ENCODE assay signal across 18 cellular contexts in genomic region chr7:44537442-44537841, GRCh38. TPM values are rescaled to one million over a fixed set of nuclear protein-coding genes. Genes with fewer than 3 reads are reported as not detected.
DNase-seq lines count a peak whose midpoint lies in the region; ATAC-seq, FAIRE-seq and TF ChIP-seq lines count a peak whose summit lies in the region.
"Had no signal": no experiment of that assay in that cellular context is flagged by ENCODE, and none has a peak within 500 bp of the region (broad histone marks: within the 10 kb centered on the region; RNA-seq: fewer than 3 reads in every experiment).

No MANE protein-coding gene starts in this region.

- H2AFZ ChIP-seq in K562 (ENCODE audit: low read depth, low read length), result no peak overlapping the region

- no peaks in the 10 kb centered on the region for H3K79me2 ChIP-seq in K562 (ENCODE audit: control insufficient read depth, insufficient read depth, low read length)

- peaks cover 3 to 53% of the 10 kb centered on the region in 2 experiments; a peak in 4 of 5 replicates for H3K4me1 ChIP-seq in K562 (replicated peaks in 1 of 2; ENCODE audit: control insufficient read depth in 2 of 2, insufficient read depth in 2 of 2, low read length in 2 of 2)
- H3K4me1 ChIP-seq in liver (ENCODE audit: control insufficient read depth in 4 of 4, insufficient read depth in 4 of 4, low read length in 3 of 4), result peaks cover 5 to 60% (median 36%) of the 10 kb centered on the region in 4 donors
- peaks cover 0 to 60% (median 31%) of the 10 kb centered on the region in 5 donors for H3K4me1 ChIP-seq in subcutaneous abdominal adipose tissue (ENCODE audit: control insufficient read depth in 5 of 5, insufficient read depth in 5 of 5, low read length in 5 of 5)

- no peak for TF ChIP-seq EP300 in K562 (IDR thresholded peaks at IDR 0.05; ENCODE audit: low read length)

- POLR2A ChIA-PET in K562 (lab: Yijun Ruan, JAX), result interaction anchor here (0.6 to 0.9 kb wide), 2 partner anchors 19 to 67 kb away, joined by 3 read pairs; no protein-coding TSS in a partner anchor

- no TSS peak for BruUV-seq in K562 (replicated peaks; lab: Mats Ljungman, UMichigan)

- no peaks in the 10 kb centered on the region for H4K20me1 ChIP-seq in K562 (replicated peaks; ENCODE audit: control insufficient read depth, insufficient read depth, low read length)
- H4K20me1 ChIP-seq: BLaER1 treated with 17β-estradiol and CSF1 and Interleukin-3, amounts not matched to agents 10 nM and 100 nM had no signal

- H3K9ac ChIP-seq in K562 (ENCODE audit: insufficient read depth in 1 of 2, low read depth in 2 of 2, low read length in 2 of 2) (0 out of 4 replicates have a peak overlapping the region, but pooled peaks of 1 of the 2 experiments have one; percentile 68), liver (ENCODE audit: low read depth in 1 of 2, low read length in 2 of 2) (peak overlapping the region in 1 of 2 donors; percentile 66), subcutaneous abdominal adipose tissue (ENCODE audit: low read length in 5 of 5) (no peak overlapping the region)
- H3K9ac ChIP-seq: BLaER1 treated with 17β-estradiol and CSF1 and Interleukin-3, amounts not matched to agents 10 nM and 100 nM had no signal

- CTCF ChIA-PET in K562 (lab: Yijun Ruan, JAX; ENCODE audit: low intra/inter-chr PET ratio), result no interaction called here

- H3K9me3 ChIP-seq in K562 (replicated peaks; ENCODE audit: control insufficient read depth, insufficient read depth, low read depth, low read length) (no peaks in the 10 kb centered on the region), liver (ENCODE audit: control insufficient read depth in 4 of 4, low read length in 3 of 4) (no peaks in the 10 kb centered on the region), subcutaneous abdominal adipose tissue (ENCODE audit: control insufficient read depth in 5 of 5, low read length in 5 of 5) (no peaks in the 10 kb centered on the region)
- H3K9me3 ChIP-seq: BLaER1 treated with 17β-estradiol and CSF1 and Interleukin-3, amounts not matched to agents 10 nM and 100 nM had no signal

- no peak for FAIRE-seq in K562 (lab: Jason Lieb, UNC)
- FAIRE-seq: GM12891, GM19239, H54 had no signal

- H3K27me3 ChIP-seq in K562 (ENCODE audit: control insufficient read depth in 2 of 2, insufficient read depth in 2 of 2, low read length in 2 of 2) (no peaks in the 10 kb centered on the region), liver (ENCODE audit: control insufficient read depth in 4 of 4, insufficient read depth in 4 of 4, low read length in 3 of 4) (no peaks in the 10 kb centered on the region), subcutaneous abdominal adipose tissue (ENCODE audit: control insufficient read depth in 5 of 5, insufficient read depth in 4 of 5, low read length in 5 of 5) (no peaks in the 10 kb centered on the region)
- H3K27me3 ChIP-seq: BLaER1 treated with 17β-estradiol and CSF1 and Interleukin-3, amounts not matched to agents 10 nM and 100 nM had no signal

- no peaks in the 10 kb centered on the region for H3K9me1 ChIP-seq in K562 (ENCODE audit: control insufficient read depth, insufficient read depth, low read length)

- H3K4me3 ChIP-seq in K562 (no peak overlapping the region), liver (ENCODE audit: low read depth in 1 of 3, low read length in 3 of 3) (peak overlapping the region; percentile 35 to 65 (median 63)), subcutaneous abdominal adipose tissue (ENCODE audit: low read depth in 1 of 5, low read length in 5 of 5) (no peak overlapping the region)
- H3K4me3 ChIP-seq: BLaER1 treated with 17β-estradiol and CSF1 and Interleukin-3, amounts not matched to agents 10 nM and 100 nM had no signal

- no peak for TF ChIP-seq RAD21 in K562 (CRISPR knock-in tag; conservative IDR thresholded peaks at IDR 0.05 in 1 of 2, IDR thresholded peaks at IDR 0.05 in 1 of 2)
- no peak for TF ChIP-seq RAD21 in liver (IDR thresholded peaks at IDR 0.05)

- H3K36me3 ChIP-seq in K562 (ENCODE audit: control insufficient read depth, insufficient read depth, low read length) (no peaks in the 10 kb centered on the region), liver (ENCODE audit: control insufficient read depth in 4 of 4, insufficient read depth in 3 of 4, low read depth in 1 of 4, low read length in 3 of 4) (peaks cover 0 to 16% (median 11%) of the 10 kb centered on the region in 4 donors), subcutaneous abdominal adipose tissue (ENCODE audit: control insufficient read depth in 5 of 5, insufficient read depth in 5 of 5, low read length in 5 of 5) (no peaks in the 10 kb centered on the region)
- H3K36me3 ChIP-seq: BLaER1 treated with 17β-estradiol and CSF1 and Interleukin-3, amounts not matched to agents 10 nM and 100 nM had no signal

- no peak overlapping the region for H3K27ac ChIP-seq in K562 (ENCODE audit: extremely low read depth, low read depth, low read length)
- H3K27ac ChIP-seq in liver (ENCODE audit: low read depth in 1 of 2, low read length in 2 of 2), result peak overlapping the region; percentile 16 to 29
- H3K27ac ChIP-seq in subcutaneous abdominal adipose tissue (ENCODE audit: low read depth, low read length), result peak overlapping the region; percentile 74
- H3K27ac ChIP-seq: 22Rv1; BLaER1 treated with 17β-estradiol and CSF1 and Interleukin-3, amounts not matched to agents 10 nM and 100 nM had no signal

- intact Hi-C loops in K562 (cut with micrococcal nuclease), result no loop called here

- in situ Hi-C loops in K562 (cut with MboI), result no loop called here

- peak; percentile 55 for DNase-seq in activated effector memory CD4-positive, alpha-beta T cell treated with anti-CD3 and anti-CD28 coated beads, Interleukin-2, amount 50 U/mL, for 16 hours
- no peak for DNase-seq in activated effector memory CD4-positive, alpha-beta T cell treated with Interleukin-2 at 50 U/mL for 16 hours
- DNase-seq in K562 (ENCODE audit: extremely low read depth in 1 of 4, low spot score in 3 of 4), result no peak
- DNase-seq in AG08396 (ENCODE audit: low spot score), result no peak
- DNase-seq: CD4-positive, CD25-positive, alpha-beta regulatory T cell; DMS79 had no signal

- H3K4me2 ChIP-seq in K562 (ENCODE audit: insufficient read depth, low read length), result no peak overlapping the region
- H3K4me2 ChIP-seq: BLaER1 treated with 17β-estradiol and CSF1 and Interleukin-3, amounts not matched to agents 10 nM and 100 nM had no signal

- ATAC-seq in K562 (no peak), SK-N-SH treated with all-trans-retinoic acid at 6 μM for 48 hours (no peak), GM21515 (IDR thresholded peaks at IDR 0.05; ENCODE audit: unreplicated experiment) (no peak)

- WGBS in K562 (ENCODE audit: insufficient coverage, low coverage, missing lambda C conversion rate), result 47% methylated on average over 6 of the region's 6 CpGs
- WGBS in liver, result 74% methylated on average over 6 of the region's 6 CpGs

- no peak for TF ChIP-seq POLR2A in K562 (conservative IDR thresholded peaks at IDR 0.05)

- no peak for TF ChIP-seq CTCF in K562 (IDR thresholded peaks at IDR 0.05 in 2 of 3, conservative IDR thresholded peaks at IDR 0.05 in 1 of 3; ENCODE audit: insufficient read depth in 2 of 3, low read depth in 1 of 3, low read length in 3 of 3)
- TF ChIP-seq CTCF in liver (IDR thresholded peaks at IDR 0.05; ENCODE audit: low read depth, low read length, missing input control), result no peak

RNA-seq across cellular contexts. Expression of gene NPC1L1, which starts 3.7 kb away (rescaled TPM):
- 0.26 and 0.81 TPM in 2 replicates for total RNA-seq in K562 (2011; cell fraction: chromatin; rRNA removed; ENCODE audit: low replicate concordance)
- 0.33 and 0.39 TPM in 2 replicates for total RNA-seq in K562 (2011; cell fraction: nucleolus; rRNA removed)
- 0.15 and 0.37 TPM in 2 replicates for total RNA-seq in K562 (2011; cell fraction: nucleoplasm; rRNA removed)
- total RNA-seq in K562 (2014; rRNA removed) (0.18 TPM in 1 of 2 replicates, not detected in the other), K562 (2014; rRNA removed; fragmentation: Illumina TruSeq; extraction: Trizol) (not detected in 2 replicates), K562 (2015; rRNA removed; fragmentation: Illumina TruSeq; extraction: Trizol) (not detected in 2 replicates), K562 (2021) (0.02 and 0.07 TPM in 2 replicates), liver (10 to 100 TPM in 1 of 2 donors, 1 to 10 TPM in 1; 7.2 to 16.4 TPM)
- polyA plus RNA-seq in K562 (2011; rRNA removed) (0.08 and 0.14 TPM in 2 replicates), K562 (2014; fragmentation: Illumina TruSeq; extraction: Trizol) (0.01 and 0.06 TPM in 2 replicates), K562 (2014; fragmentation: Nextera tagmentation; extraction: Ambion mirVana) (not detected), K562 (2014; rRNA removed) (0.07 TPM in 1 of 2 replicates, not detected in the other), liver (10 to 100 TPM; 14.2 to 22.1 TPM)
- polyA plus RNA-seq in K562 (2011; cell fraction: cytosol; rRNA removed), result 0.10 and 0.18 TPM in 2 replicates
- polyA plus RNA-seq in K562 (2011; cell fraction: nucleus; rRNA removed), result 0.74 and 1.1 TPM in 2 replicates
- polyA plus RNA-seq in K562 (2012), result 0.08 and 0.11 TPM in 2 replicates
- 0.06 and 0.11 TPM in 2 replicates for polyA minus RNA-seq in K562 (2011; rRNA and poly(A)+ RNA removed)
- not detected in 2 replicates for polyA minus RNA-seq in K562 (2011; cell fraction: cytosol; rRNA and poly(A)+ RNA removed)
- polyA minus RNA-seq in K562 (2011; cell fraction: nucleus; rRNA and poly(A)+ RNA removed), result 0.13 and 0.44 TPM in 2 replicates
- total RNA-seq: A673, G401 had no signal
- polyA plus RNA-seq: IgD-negative memory B cell had no signal

RNA-seq across cellular contexts. Expression of gene DDX56, which starts 36.3 kb away (rescaled TPM):
- 104 and 320 TPM in 2 replicates for total RNA-seq in K562 (2011; cell fraction: chromatin; rRNA removed; ENCODE audit: low replicate concordance)
- total RNA-seq in K562 (2011; cell fraction: nucleolus; rRNA removed), result 229 and 246 TPM in 2 replicates
- total RNA-seq in K562 (2011; cell fraction: nucleoplasm; rRNA removed), result 121 and 141 TPM in 2 replicates
- total RNA-seq in K562 (2014; rRNA removed) (102 and 133 TPM in 2 replicates), K562 (2014; rRNA removed; fragmentation: Illumina TruSeq; extraction: Trizol) (91.2 and 103 TPM in 2 replicates), K562 (2015; rRNA removed; fragmentation: Illumina TruSeq; extraction: Trizol) (89.1 and 90.8 TPM in 2 replicates), K562 (2021) (145 and 155 TPM in 2 replicates), liver (10 to 100 TPM; 24.3 to 42.1 TPM)
- polyA plus RNA-seq in K562 (2011; rRNA removed) (110 and 120 TPM in 2 replicates), K562 (2014; fragmentation: Illumina TruSeq; extraction: Trizol) (114 and 133 TPM in 2 replicates), K562 (2014; fragmentation: Nextera tagmentation; extraction: Ambion mirVana) (10 to 100 TPM; 33.0 to 45.2 TPM), K562 (2014; rRNA removed) (96.7 and 109 TPM in 2 replicates), liver (10 to 100 TPM; 31.1 to 32.6 TPM)
- polyA plus RNA-seq in K562 (2011; cell fraction: cytosol; rRNA removed), result 100 and 136 TPM in 2 replicates
- 265 and 309 TPM in 2 replicates for polyA plus RNA-seq in K562 (2011; cell fraction: nucleus; rRNA removed)
- 122 and 135 TPM in 2 replicates for polyA plus RNA-seq in K562 (2012)
- polyA minus RNA-seq in K562 (2011; rRNA and poly(A)+ RNA removed), result 74.9 and 101 TPM in 2 replicates
- polyA minus RNA-seq in K562 (2011; cell fraction: cytosol; rRNA and poly(A)+ RNA removed), result 38.9 and 72.1 TPM in 2 replicates
- polyA minus RNA-seq in K562 (2011; cell fraction: nucleus; rRNA and poly(A)+ RNA removed), result 84.7 and 97.7 TPM in 2 replicates

RNA-seq across cellular contexts. Expression of gene TMED4, which starts 44.6 kb away (rescaled TPM):
- total RNA-seq in K562 (2011; cell fraction: chromatin; rRNA removed; ENCODE audit: low replicate concordance), result 87.6 and 130 TPM in 2 replicates
- total RNA-seq in K562 (2011; cell fraction: nucleolus; rRNA removed), result 122 and 140 TPM in 2 replicates
- total RNA-seq in K562 (2011; cell fraction: nucleoplasm; rRNA removed), result 150 and 206 TPM in 2 replicates
- total RNA-seq in K562 (2014; rRNA removed) (40.0 and 53.8 TPM in 2 replicates), K562 (2014; rRNA removed; fragmentation: Illumina TruSeq; extraction: Trizol) (40.6 and 42.1 TPM in 2 replicates), K562 (2015; rRNA removed; fragmentation: Illumina TruSeq; extraction: Trizol) (43.8 and 44.3 TPM in 2 replicates), K562 (2021) (44.5 and 44.6 TPM in 2 replicates), liver (10 to 100 TPM; 46.5 to 97.1 TPM)
- polyA plus RNA-seq in K562 (2011; rRNA removed) (64.0 and 75.5 TPM in 2 replicates), K562 (2014; fragmentation: Illumina TruSeq; extraction: Trizol) (40.5 and 44.2 TPM in 2 replicates), K562 (2014; fragmentation: Nextera tagmentation; extraction: Ambion mirVana) (10 to 100 TPM; 20.3 to 23.1 TPM), K562 (2014; rRNA removed) (55.3 and 56.4 TPM in 2 replicates), liver (10 to 100 TPM; 26.9 to 47.4 TPM)
- polyA plus RNA-seq in K562 (2011; cell fraction: cytosol; rRNA removed), result 83.9 and 104 TPM in 2 replicates
- 84.1 and 90.2 TPM in 2 replicates for polyA plus RNA-seq in K562 (2011; cell fraction: nucleus; rRNA removed)
- polyA plus RNA-seq in K562 (2012), result 39.4 and 67.4 TPM in 2 replicates
- 49.9 and 50.1 TPM in 2 replicates for polyA minus RNA-seq in K562 (2011; rRNA and poly(A)+ RNA removed)
- 32.8 and 44.1 TPM in 2 replicates for polyA minus RNA-seq in K562 (2011; cell fraction: cytosol; rRNA and poly(A)+ RNA removed)
- polyA minus RNA-seq in K562 (2011; cell fraction: nucleus; rRNA and poly(A)+ RNA removed), result 32.0 and 44.2 TPM in 2 replicates

RNA-seq across cellular contexts. Expression of gene NUDCD3, which starts 47.0 kb away (rescaled TPM):
- 63.6 and 73.8 TPM in 2 replicates for total RNA-seq in K562 (2011; cell fraction: chromatin; rRNA removed; ENCODE audit: low replicate concordance)
- 37.4 and 47.0 TPM in 2 replicates for total RNA-seq in K562 (2011; cell fraction: nucleolus; rRNA removed)
- total RNA-seq in K562 (2011; cell fraction: nucleoplasm; rRNA removed), result 50.4 and 63.1 TPM in 2 replicates
- total RNA-seq in K562 (2014; rRNA removed) (38.9 and 44.2 TPM in 2 replicates), K562 (2014; rRNA removed; fragmentation: Illumina TruSeq; extraction: Trizol) (34.1 and 34.5 TPM in 2 replicates), K562 (2015; rRNA removed; fragmentation: Illumina TruSeq; extraction: Trizol) (32.2 and 36.5 TPM in 2 replicates), K562 (2021) (64.2 and 67.5 TPM in 2 replicates), liver (10 to 100 TPM; 22.1 to 30.7 TPM)
- polyA plus RNA-seq in K562 (2011; rRNA removed) (44.1 and 48.8 TPM in 2 replicates), K562 (2014; fragmentation: Illumina TruSeq; extraction: Trizol) (36.6 and 42.6 TPM in 2 replicates), K562 (2014; fragmentation: Nextera tagmentation; extraction: Ambion mirVana) (10 to 100 TPM; 24.8 to 51.1 TPM), K562 (2014; rRNA removed) (33.2 and 37.9 TPM in 2 replicates), liver (10 to 100 TPM; 15.4 to 26.4 TPM)
- 31.6 and 43.3 TPM in 2 replicates for polyA plus RNA-seq in K562 (2011; cell fraction: cytosol; rRNA removed)
- 40.4 and 53.9 TPM in 2 replicates for polyA plus RNA-seq in K562 (2011; cell fraction: nucleus; rRNA removed)
- polyA plus RNA-seq in K562 (2012), result 43.7 and 44.4 TPM in 2 replicates
- 87.8 and 95.8 TPM in 2 replicates for polyA minus RNA-seq in K562 (2011; rRNA and poly(A)+ RNA removed)
- 34.4 and 44.3 TPM in 2 replicates for polyA minus RNA-seq in K562 (2011; cell fraction: cytosol; rRNA and poly(A)+ RNA removed)
- 27.1 and 34.5 TPM in 2 replicates for polyA minus RNA-seq in K562 (2011; cell fraction: nucleus; rRNA and poly(A)+ RNA removed)

Comparison
In these comparisons a context has a peak if more than half of its experiments do, and no peak if none do; other contexts are left out.
1. H3K4me3 ChIP-seq: peak in liver (3 of 3); none in K562 (single experiment) and subcutaneous abdominal adipose tissue (0 of 5).
2. RNA of gene NPC1L1, which starts 3.7 kb away (total RNA-seq): 7.2 to 16.4 TPM in liver; 0.02 to 0.81 TPM in K562; every median in the first group is over 4 times any median in the second.